In the genomic region with DNA sequence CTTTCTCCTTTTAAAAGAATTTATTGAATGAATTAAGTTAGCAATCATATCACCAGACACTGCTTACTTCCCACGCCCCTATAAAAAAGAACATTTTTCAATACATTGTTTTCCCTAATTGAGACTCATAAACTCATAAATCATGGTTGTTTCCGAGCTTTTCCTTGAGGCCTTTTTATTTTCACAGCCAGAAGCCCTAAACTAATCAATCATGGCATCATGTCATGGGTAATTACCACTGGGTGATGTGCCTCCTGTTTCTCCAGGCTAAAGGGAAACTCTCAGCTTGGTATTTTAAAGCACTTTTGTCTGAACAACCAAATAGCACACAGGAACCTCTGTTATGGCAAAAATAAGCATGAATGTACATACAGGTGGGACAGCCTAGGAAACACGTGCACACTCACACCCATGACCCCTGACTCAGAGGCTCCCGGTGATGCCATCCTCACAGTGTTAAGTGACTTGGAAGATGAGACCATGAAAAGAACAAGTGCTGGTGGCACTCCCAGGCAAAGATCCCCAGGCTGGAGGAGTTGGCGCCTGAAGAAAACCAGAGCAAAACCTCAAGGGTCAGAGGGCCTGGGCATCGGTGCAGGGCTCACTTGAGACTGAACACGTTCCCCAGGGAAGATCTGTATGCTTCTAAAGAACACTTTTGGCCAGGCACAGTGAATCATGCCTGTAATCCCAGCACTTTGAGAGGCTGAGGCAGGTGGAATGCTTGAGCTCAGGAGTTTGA, we compare ENCODE assay signal across 10 cellular contexts.
DNase-seq lines count a peak whose midpoint lies in the region; ATAC-seq and TF ChIP-seq lines count a peak whose summit lies in the region.
"Had no signal": no experiment of that assay in that cellular context is flagged by ENCODE, and none has a peak within 500 bp of the region (broad histone marks: within the 10 kb centered on the region; RNA-seq: fewer than 3 reads in every experiment).

No MANE protein-coding gene starts in this region.

- no peaks in the 10 kb centered on the region for H3K9me3 ChIP-seq in suprapubic skin
- no peaks in the 10 kb centered on the region for H3K9me3 ChIP-seq in osteoblast (ENCODE audit: low read depth, low read length)
- H3K9me3 ChIP-seq: BLaER1 had no signal

- peaks cover 29% of the 10 kb centered on the region for H3K4me1 ChIP-seq in suprapubic skin
- H3K4me1 ChIP-seq in osteoblast (ENCODE audit: insufficient read depth, low read length): no peaks in the 10 kb centered on the region

- H2AFZ ChIP-seq in osteoblast (ENCODE audit: low read length): no peak overlapping the region

- H3K4me3 ChIP-seq in fibroblast of the aortic adventitia (ENCODE audit: low read depth, low read length): no peak overlapping the region
- H3K4me3 ChIP-seq in suprapubic skin: no peak overlapping the region
- no peak overlapping the region for H3K4me3 ChIP-seq in osteoblast (ENCODE audit: insufficient read depth, low read length)
- H3K4me3 ChIP-seq: BLaER1 had no signal

- no peak for TF ChIP-seq EP300 in suprapubic skin (IDR thresholded peaks at IDR 0.05)

- TF ChIP-seq POLR2A in suprapubic skin (IDR thresholded peaks at IDR 0.05): no peak

- H4K20me1 ChIP-seq in osteoblast (ENCODE audit: insufficient read depth, low read length): no peaks in the 10 kb centered on the region
- H4K20me1 ChIP-seq: BLaER1 had no signal

- DNase-seq in Right ventricle myocardium inferior (ENCODE audit: missing footprints) (peak; percentile 31), left ventricle myocardium superior (no peak), RPMI7951 (ENCODE audit: low read depth) (peak; percentile 33), fibroblast of the aortic adventitia (ENCODE audit: low read depth) (peak; percentile 15), suprapubic skin (ENCODE audit: low spot score in 2 of 2) (no peak), DMS114 treated with DMSO at 0.1 percent for 48 hours (lab: John Stamatoyannopoulos, UW; ENCODE audit: unreplicated experiment) (no peak), NCI-H1048 (lab: John Stamatoyannopoulos, UW) (no peak), osteoblast (ENCODE audit: insufficient read length, low spot score, missing footprints) (no peak)
- DNase-seq: stimulated activated CD4-positive, alpha-beta T cell treated with anti-CD3 and anti-CD28 coated beads, Interleukin-12 subunit alpha, Interleukin-12 subunit beta, amount 100 ng/mL, for 4 hours had no signal

- intact Hi-C loops in Right ventricle myocardium inferior (cut with DNase I) (no loop called here), left ventricle myocardium superior (cut with micrococcal nuclease) (no loop called here)

- H3K27ac ChIP-seq in suprapubic skin: peak overlapping the region; percentile 45
- no peak overlapping the region for H3K27ac ChIP-seq in osteoblast (ENCODE audit: low read depth, low read length)
- H3K27ac ChIP-seq: BLaER1 had no signal

- no peaks in the 10 kb centered on the region for H3K79me2 ChIP-seq in osteoblast (ENCODE audit: insufficient read depth, low read length)

- H3K36me3 ChIP-seq in suprapubic skin (no peaks in the 10 kb centered on the region), osteoblast (ENCODE audit: insufficient read depth, low read length) (no peaks in the 10 kb centered on the region)
- H3K36me3 ChIP-seq: BLaER1 had no signal

- WGBS in suprapubic skin: 37% methylated on average over 7 of the region's 7 CpGs

- H3K27me3 ChIP-seq in suprapubic skin: no peaks in the 10 kb centered on the region
- peaks cover 3% of the 10 kb centered on the region for H3K27me3 ChIP-seq in osteoblast (ENCODE audit: insufficient read depth, low read length)
- H3K27me3 ChIP-seq: BLaER1 had no signal

- TF ChIP-seq CTCF in fibroblast of the aortic adventitia (IDR thresholded peaks at IDR 0.05; ENCODE audit: insufficient read depth, low read length) (no peak), suprapubic skin (IDR thresholded peaks at IDR 0.05) (no peak), osteoblast (IDR thresholded peaks at IDR 0.05; ENCODE audit: extremely low read depth, low read depth, low read length) (no peak)

- ATAC-seq in Right ventricle myocardium inferior (no peak), left ventricle myocardium superior (no peak)

- H3K4me2 ChIP-seq in osteoblast (ENCODE audit: insufficient read depth, low read length): no peak overlapping the region
- H3K4me2 ChIP-seq: BLaER1 had no signal

Comparison
In these comparisons a context has a peak if more than half of its experiments do, and no peak if none do; other contexts are left out.
1. DNase-seq: peak in Right ventricle myocardium inferior (single experiment), RPMI7951 (single experiment) and fibroblast of the aortic adventitia (single experiment); none in left ventricle myocardium superior (single experiment), suprapubic skin (0 of 2), DMS114 treated with DMSO at 0.1 percent for 48 hours (single experiment), NCI-H1048 (single experiment) and osteoblast (single experiment).